8 cellular contexts compared by ENCODE assay signal in the genomic region with DNA sequence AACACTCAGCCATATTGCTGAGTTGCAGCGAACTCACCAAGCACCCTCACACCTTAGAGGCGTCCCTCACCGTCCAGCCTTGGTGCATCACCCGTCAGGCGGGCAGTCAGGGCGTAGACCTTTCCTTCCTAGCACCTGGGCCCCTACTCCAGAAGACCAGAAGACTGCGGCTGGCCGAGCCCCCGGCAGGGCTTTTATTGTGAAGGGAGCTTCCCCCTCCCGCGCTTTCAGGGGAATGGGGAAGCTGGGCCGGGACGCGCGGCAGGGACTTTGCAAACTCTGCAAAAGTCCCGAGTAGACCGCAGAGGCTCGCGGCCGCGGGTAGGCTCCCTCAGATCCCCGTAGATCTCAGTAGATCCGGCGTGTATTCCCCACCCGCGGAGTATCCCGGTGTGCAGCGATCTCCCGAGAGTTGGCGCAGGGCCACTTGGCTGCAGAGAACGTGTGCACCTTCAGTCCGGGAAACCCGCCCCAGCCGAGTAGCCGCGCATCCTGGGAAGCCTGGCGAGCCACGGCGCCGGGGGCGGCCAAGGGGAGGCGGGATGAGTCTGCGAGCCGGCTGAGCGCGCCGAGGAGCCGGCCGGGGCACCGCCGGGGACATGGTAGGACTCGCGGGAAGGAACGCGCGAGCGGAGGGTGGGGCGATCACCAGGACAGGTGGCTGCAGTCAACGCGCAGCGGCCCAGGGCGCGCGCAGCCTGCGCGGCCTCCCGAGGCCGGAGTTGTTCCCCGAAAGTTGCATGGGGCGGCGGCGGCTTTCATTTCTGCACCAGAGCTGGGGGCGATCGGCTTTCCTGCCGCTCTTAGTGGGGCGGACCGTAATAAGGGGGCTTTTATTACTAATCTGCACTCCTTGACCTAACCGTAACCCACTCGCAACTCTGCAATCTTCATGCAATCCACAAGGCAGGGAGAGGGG. TPM values are rescaled to one million over a fixed set of nuclear protein-coding genes. Genes with fewer than 3 reads are reported as not detected.
DNase-seq lines count a peak whose midpoint lies in the region; ATAC-seq and TF ChIP-seq lines count a peak whose summit lies in the region.

Gene GASK1A (plus strand): TSS at position 268 of the 919 bp plus-strand sequence. CDS start 332 bp downstream, at position 600.

- H3K36me3 ChIP-seq in cardiac muscle cell, result no peaks in the 10 kb centered on the region
- H3K36me3 ChIP-seq in osteoblast (ENCODE audit: insufficient read depth, low read length), result no peaks in the 10 kb centered on the region

- H3K27ac ChIP-seq in cardiac muscle cell, result no peak within 1 kb of the TSS
- no peak within 1 kb of the TSS for H3K27ac ChIP-seq in osteoblast (ENCODE audit: low read depth, low read length)

- H2AFZ ChIP-seq in osteoblast (ENCODE audit: low read length), result peak within 1 kb of the TSS; percentile 51

- H3K4me3 Mint-ChIP-seq in activated T-cell treated with anti-CD3 and anti-CD28 coated beads, Interleukin-2, amount 50 U/mL, for 24 hours, result peak within 1 kb of the TSS; percentile 71

- no peaks in the 10 kb centered on the region for H3K9me3 ChIP-seq in cardiac muscle cell (ENCODE audit: low read depth)
- peaks cover 3% of the 10 kb centered on the region for H3K9me3 ChIP-seq in osteoblast (ENCODE audit: low read depth, low read length)

- no peaks in the 10 kb centered on the region for H4K20me1 ChIP-seq in osteoblast (ENCODE audit: insufficient read depth, low read length)

- H3K27me3 ChIP-seq in cardiac muscle cell (peaks cover 42% of the 10 kb centered on the region), osteoblast (ENCODE audit: insufficient read depth, low read length) (peaks cover 42% of the 10 kb centered on the region)

- peaks cover 8% of the 10 kb centered on the region for H3K4me1 Mint-ChIP-seq in activated T-cell treated with anti-CD3 and anti-CD28 coated beads, Interleukin-2, amount 50 U/mL, for 24 hours (ENCODE audit: low read depth)

- no peaks in the 10 kb centered on the region for H3K36me3 Mint-ChIP-seq in activated T-cell treated with anti-CD3 and anti-CD28 coated beads, Interleukin-2, amount 50 U/mL, for 24 hours (ENCODE audit: low read depth)

- H3K4me3 ChIP-seq in cardiac muscle cell, result peak within 1 kb of the TSS; percentile 51
- H3K4me3 ChIP-seq in osteoblast (ENCODE audit: insufficient read depth, low read length), result peak within 1 kb of the TSS; percentile 61

- DNase-seq in CD1c-positive myeloid dendritic cell (ENCODE audit: extremely low spot score) (peak; percentile 83), KBM-7 (peak; percentile 87), cardiac muscle cell (ENCODE audit: low read depth in 1 of 2, low spot score in 1 of 2) (peak; percentile 15 to 60), osteoblast (ENCODE audit: insufficient read length, low spot score, missing footprints) (no peak), NCI-H2171 treated with DMSO at 0.1 percent for 48 hours (lab: John Stamatoyannopoulos, UW) (no peak)
- DNase-seq in activated T-cell treated with anti-CD3 and anti-CD28 coated beads, Interleukin-2, amount 50 U/mL, for 24 hours, result peak; percentile 59

- H3K4me1 ChIP-seq in cardiac muscle cell (ENCODE audit: low read depth) (no peaks in the 10 kb centered on the region), osteoblast (ENCODE audit: insufficient read depth, low read length) (no peaks in the 10 kb centered on the region)

- H3K79me2 ChIP-seq in osteoblast (ENCODE audit: insufficient read depth, low read length), result no peaks in the 10 kb centered on the region

- in situ Hi-C loops in KBM-7 (cut with MboI; ENCODE audit: low pct_unique_long_range_greater_than_20kb, low sequenced_read_pairs), result no loop called here

- H3K27ac Mint-ChIP-seq in activated T-cell treated with anti-CD3 and anti-CD28 coated beads, Interleukin-2, amount 50 U/mL, for 24 hours, result no peak within 1 kb of the TSS

- TF ChIP-seq CTCF in cardiac muscle cell (IDR thresholded peaks at IDR 0.05; ENCODE audit: low read depth, low read length) (no peak), osteoblast (IDR thresholded peaks at IDR 0.05; ENCODE audit: extremely low read depth, low read depth, low read length) (no peak)

- peaks cover 39% of the 10 kb centered on the region for H3K27me3 Mint-ChIP-seq in activated T-cell treated with anti-CD3 and anti-CD28 coated beads, Interleukin-2, amount 50 U/mL, for 24 hours

- H3K4me2 ChIP-seq in osteoblast (ENCODE audit: insufficient read depth, low read length), result peak within 1 kb of the TSS; percentile 64

- peaks cover 15% of the 10 kb centered on the region for H3K9me3 Mint-ChIP-seq in activated T-cell treated with anti-CD3 and anti-CD28 coated beads, Interleukin-2, amount 50 U/mL, for 24 hours

- ATAC-seq in GM18867 (IDR thresholded peaks at IDR 0.05; ENCODE audit: unreplicated experiment) (no peak), GM21576 (IDR thresholded peaks at IDR 0.05; ENCODE audit: unreplicated experiment) (no peak)

RNA-seq across cellular contexts. Expression of gene GASK1A, which starts in this region (rescaled TPM):
- total RNA-seq in cardiac muscle cell, result 0.78 and 0.80 TPM in 2 replicates
- polyA plus RNA-seq in cardiac muscle cell, result 0.22 and 0.66 TPM in 2 replicates
- 0.72 and 0.88 TPM in 2 replicates for total RNA-seq in osteoblast

Comparison
In these comparisons a context has a peak if more than half of its experiments do, and no peak if none do; other contexts are left out.
1. Peak in DNase-seq and H3K4me3 ChIP-seq in cardiac muscle cell; RNA of the gene not detected or under 1 TPM.
2. DNase-seq: peak in CD1c-positive myeloid dendritic cell (single experiment), KBM-7 (single experiment) and activated T-cell treated with anti-CD3 and anti-CD28 coated beads, Interleukin-2, amount 50 U/mL, for 24 hours (single experiment); none in osteoblast (single experiment) and NCI-H2171 treated with DMSO at 0.1 percent for 48 hours (single experiment).